ENCODE assay signal across 12 cellular contexts in the genomic region with DNA sequence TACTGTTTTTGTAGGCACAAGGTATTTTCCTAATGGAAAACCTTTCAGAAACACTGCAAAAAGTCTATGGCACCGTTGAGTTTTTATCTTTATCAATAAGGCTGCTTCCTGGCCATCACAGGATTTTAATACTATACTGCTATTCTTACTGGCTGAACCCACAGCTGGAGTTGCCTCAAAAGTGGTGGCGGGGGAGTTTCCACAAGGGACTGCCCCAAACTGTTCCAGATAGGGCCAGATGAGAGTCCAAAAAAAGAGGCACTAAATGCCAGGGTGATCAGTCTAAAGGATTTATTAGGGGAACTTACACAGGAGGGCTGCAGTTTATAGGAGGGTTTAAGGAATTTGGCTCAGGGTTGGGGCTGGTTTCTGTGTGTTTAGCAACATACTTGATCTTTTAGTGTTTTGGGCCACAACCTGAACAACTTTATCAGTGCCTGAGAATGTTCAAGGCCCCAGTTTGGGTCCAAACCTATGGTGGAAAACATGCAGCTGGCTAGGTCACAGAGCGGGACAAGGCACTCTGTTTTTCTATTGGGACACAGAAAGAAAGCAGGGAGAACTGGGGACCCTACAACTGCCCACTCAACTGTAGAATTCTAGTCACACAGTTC. TPM values are rescaled to one million over a fixed set of nuclear protein-coding genes. Genes with fewer than 3 reads are reported as not detected.
DNase-seq lines count a peak whose midpoint lies in the region; ATAC-seq, FAIRE-seq and TF ChIP-seq lines count a peak whose summit lies in the region.
"Had no signal": no experiment of that assay in that cellular context is flagged by ENCODE, and none has a peak within 500 bp of the region (broad histone marks: within the 10 kb centered on the region; RNA-seq: fewer than 3 reads in every experiment).

No MANE protein-coding gene starts in this region.

- peak overlapping the region; percentile 83 for H3K4me2 ChIP-seq in GM12878 (ENCODE audit: control insufficient read depth, insufficient read depth)

- H3K27ac ChIP-seq in GM12878 (ENCODE audit: control insufficient read depth, insufficient read depth), result peak overlapping the region; percentile 83

- 29% methylated on average over 3 of the region's 3 CpGs for WGBS in GM12878 (ENCODE audit: insufficient coverage, insufficient replicate concordance, low lambda C conversion rate, missing lambda C conversion rate)

- in situ Hi-C loops in GM12878 (cut with MboI), result no loop called here

- H4K20me1 ChIP-seq in GM12878 (ENCODE audit: control insufficient read depth, insufficient read depth), result no peaks in the 10 kb centered on the region

- TF ChIP-seq POLR2A in GM12878 (IDR thresholded peaks at IDR 0.05; ENCODE audit: low read depth, low read length), result no peak

- DNase-seq in GM12878 (ENCODE audit: low read depth, low spot score) (peak; percentile 28), SKM-1 (lab: John Stamatoyannopoulos, UW; ENCODE audit: unreplicated experiment) (no peak), SIG-M5 treated with dmso at 0.1 percent for 504 hours (lab: John Stamatoyannopoulos, UW; ENCODE audit: unreplicated experiment) (no peak), dermis blood vessel endothelial cell (no peak)
- DNase-seq: DMS53, midbrain, NCI-H524 treated with DMSO at 0.1 percent for 48 hours had no signal

- POLR2A ChIA-PET in GM12878 (lab: Charles Lee), result interaction anchor here (0.6 to 1.7 kb wide), 3 partner anchors 14 to 96 kb away, joined by 3 to 5 read pairs (median 3); no protein-coding TSS in a partner anchor

- peak overlapping the region; percentile 64 for H3K9ac ChIP-seq in GM12878 (ENCODE audit: control insufficient read depth, insufficient read depth, low read length)

- CTCF ChIA-PET in GM12878 (lab: Yijun Ruan, JAX), result interaction anchor here (0.8 to 1.2 kb wide), 2 partner anchors 37 to 41 kb away, joined by 3 to 4 read pairs; no protein-coding TSS in a partner anchor

- SMC1A ChIA-PET in GM12878 (lab: Charles Lee; ENCODE audit: uncharacterized antibody, unreplicated experiment), result interaction anchor here (1.2 to 2.5 kb wide), 3 partner anchors 14 to 41 kb away, joined by 3 to 15 read pairs (median 12); partner anchors contain the start of gene STAM

- peaks cover 46% of the 10 kb centered on the region for H3K79me2 ChIP-seq in GM12878 (ENCODE audit: control insufficient read depth, insufficient read depth, low read length)

- ATAC-seq in GM18498 (IDR thresholded peaks at IDR 0.05; ENCODE audit: unreplicated experiment), result peak; percentile 64
- ATAC-seq in GM21390 (IDR thresholded peaks at IDR 0.05; ENCODE audit: unreplicated experiment), result peak; percentile 59
- peak; percentile 75 for ATAC-seq in HG03342 (IDR thresholded peaks at IDR 0.05; ENCODE audit: unreplicated experiment)
- ATAC-seq in GM12878, result peak; percentile 89
- ATAC-seq in GM19452 (IDR thresholded peaks at IDR 0.05; ENCODE audit: unreplicated experiment), result no peak

- BruUV-seq in GM12878 (replicated peaks; lab: Mats Ljungman, UMichigan), result no TSS peak

- RAD21 ChIA-PET in GM12878 (lab: Charles Lee; ENCODE audit: unreplicated experiment), result interaction anchor here (0.9 to 2.5 kb wide), 5 partner anchors 13 to 41 kb away, joined by 3 to 14 read pairs (median 4); partner anchors contain the start of gene STAM

- TF ChIP-seq EP300 in GM12878 (IDR thresholded peaks at IDR 0.05; ENCODE audit: borderline replicate concordance in 1 of 2, control insufficient read depth in 1 of 2, low read depth in 2 of 2, low read length in 2 of 2), result peak in 1 of 2 experiments; percentile 50; a peak in 1 of 4 replicates

- intact Hi-C loops in GM12878 (cut with micrococcal nuclease; ENCODE audit: unreplicated experiment), result loop anchor here (2.0 to 10.0 kb wide), 2 partner anchors 31 to 969 kb away; partner anchors contain the start of genes ARL5B and NSUN6

- peak overlapping the region; percentile 48 for H2AFZ ChIP-seq in GM12878 (ENCODE audit: control insufficient read depth, low read depth, low read length)

- peak; percentile 27 for FAIRE-seq in GM12878 (lab: Jason Lieb, UNC)
- FAIRE-seq: endometrium had no signal

- peaks cover 0 to 9% of the 10 kb centered on the region in 2 experiments; a peak in 3 of 4 replicates for H3K36me3 ChIP-seq in GM12878 (ENCODE audit: control insufficient read depth in 2 of 2, insufficient read depth in 2 of 2, low read length in 1 of 2)

- H3K4me3 ChIP-seq in GM12878, result no peak overlapping the region

- TF ChIP-seq RAD21 in GM12878 (IDR thresholded peaks at IDR 0.05; ENCODE audit: insufficient read depth, low read depth, low read length), result no peak

- H3K27me3 ChIP-seq in GM12878 (replicated peaks in 1 of 2; ENCODE audit: control insufficient read depth in 2 of 2, insufficient read depth in 2 of 2, low read length in 1 of 2), result no peaks in the 10 kb centered on the region

- peaks cover 12% of the 10 kb centered on the region for H3K4me1 ChIP-seq in GM12878 (ENCODE audit: control insufficient read depth, insufficient read depth, low read length)

- H3K9me3 ChIP-seq in GM12878 (replicated peaks; ENCODE audit: control insufficient read depth, insufficient read depth, low read length), result peaks cover 3% of the 10 kb centered on the region

- TF ChIP-seq CTCF in GM12878 (IDR thresholded peaks at IDR 0.05 in 2 of 3, conservative IDR thresholded peaks at IDR 0.05 in 1 of 3; ENCODE audit: control insufficient read depth in 2 of 3, extremely low read depth in 1 of 3, insufficient read depth in 1 of 3, low read depth in 3 of 3, low read length in 3 of 3), result no peak

TF ChIP-seq in GM12878, 131 proteins besides CTCF, POLR2A, EP300 and RAD21 (continues in another document):
- 0 out of 2 replicates have a peak, but pooled peaks have one; percentile 49 for TF ChIP-seq EED (IDR thresholded peaks at IDR 0.05; ENCODE audit: low read depth)
- 0 out of 2 replicates have a peak, but pooled peaks have one; percentile 10 for TF ChIP-seq CHD2 (IDR thresholded peaks at IDR 0.05; ENCODE audit: borderline replicate concordance, low read depth, low read length)
- peak; percentile 63; the same call in 1 of the 2 replicates for TF ChIP-seq ZBTB40 (IDR thresholded peaks at IDR 0.05; ENCODE audit: borderline replicate concordance)
- no peak for TF ChIP-seq HCFC1 (IDR thresholded peaks at IDR 0.05; ENCODE audit: low read length)
- TF ChIP-seq CBX5 (IDR thresholded peaks at IDR 0.05; ENCODE audit: low read depth), result peak; percentile 80; the same call in 1 of the 2 replicates

RNA-seq across cellular contexts. Expression of gene STAM, which starts 41.4 kb away (rescaled TPM):
- total RNA-seq in GM12878 (2013; cell fraction: nucleolus; rRNA removed), result 38.1 and 54.4 TPM in 2 replicates
- 11.1 and 11.5 TPM in 2 replicates for total RNA-seq in GM12878 (2014; rRNA removed)
- total RNA-seq in GM12878 (2014; rRNA removed; fragmentation: Illumina TruSeq; extraction: Trizol), result 14.7 and 15.1 TPM in 2 replicates
- total RNA-seq in GM12878 (2021), result 11.3 and 14.2 TPM in 2 replicates
- polyA plus RNA-seq in GM12878 (2011; ENCODE audit: low read depth), result 4.3 TPM
- 15.9 and 18.9 TPM in 2 replicates for polyA plus RNA-seq in GM12878 (2011; rRNA removed)
- polyA plus RNA-seq in GM12878 (2011; cell fraction: cytosol; rRNA removed), result 10.7 and 12.0 TPM in 2 replicates
- 16.1 and 18.4 TPM in 2 replicates for polyA plus RNA-seq in GM12878 (2011; cell fraction: nucleus; rRNA removed)
- 6.6 and 7.8 TPM in 2 replicates for polyA plus RNA-seq in GM12878 (2012)
- polyA plus RNA-seq in GM12878 (2014; fragmentation: Illumina TruSeq; extraction: Trizol), result 15.5 and 16.0 TPM in 2 replicates
- polyA plus RNA-seq in GM12878 (2014; fragmentation: Nextera tagmentation; extraction: Ambion mirVana), result 1 to 10 TPM; 8.8 to 9.6 TPM
- polyA plus RNA-seq in GM12878 (2014; rRNA removed), result 9.3 and 9.7 TPM in 2 replicates
- polyA plus RNA-seq in GM12878 (2016; fragmentation: Nextera tagmentation; extraction: Ambion mirVana), result 10 to 100 TPM; 14.6 to 15.8 TPM
- polyA minus RNA-seq in GM12878 (2011; rRNA and poly(A)+ RNA removed), result 22.8 and 23.9 TPM in 2 replicates
- polyA minus RNA-seq in GM12878 (2011; cell fraction: cytosol; rRNA and poly(A)+ RNA removed), result 7.8 and 11.0 TPM in 2 replicates
- 40.3 and 44.4 TPM in 2 replicates for polyA minus RNA-seq in GM12878 (2011; cell fraction: nucleus; rRNA and poly(A)+ RNA removed)
- 12.9 and 22.4 TPM in 2 replicates for total RNA-seq in dermis blood vessel endothelial cell
